In the genomic region with DNA sequence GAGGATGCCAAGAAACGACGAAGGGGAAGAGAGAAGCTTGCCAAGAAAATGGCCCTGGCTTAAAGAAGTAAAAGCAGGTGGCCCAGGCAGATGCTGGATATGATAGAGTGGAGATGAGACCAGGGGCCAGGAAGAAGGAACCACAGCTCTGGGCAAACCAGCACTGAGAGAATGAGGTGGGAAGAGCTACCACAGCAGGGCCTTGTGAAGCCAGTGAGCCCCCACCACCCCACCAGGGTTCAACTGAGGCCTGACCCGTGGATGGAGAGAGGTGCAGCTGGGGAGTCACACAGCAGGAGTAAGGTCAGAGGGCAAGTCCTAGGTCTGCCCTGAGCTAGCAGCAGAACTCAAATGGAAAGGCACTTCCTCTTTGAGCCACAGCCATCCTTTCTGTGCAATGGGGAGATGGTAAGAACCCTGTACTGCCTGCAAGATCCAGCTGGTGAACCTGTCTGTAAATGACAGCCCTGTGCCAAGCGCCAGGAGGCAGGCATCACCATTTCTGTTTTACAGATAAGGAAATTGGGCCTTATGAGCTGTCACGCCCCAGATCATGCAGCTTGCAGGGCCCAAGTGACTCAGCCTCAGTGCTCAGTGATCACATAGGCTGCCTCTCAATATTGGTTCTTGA, we compare ENCODE assay signal across 1 cellular context.
TF ChIP-seq lines count a peak whose summit lies in the region.

No MANE protein-coding gene starts in this region.

TF ChIP-seq in K562, 482 proteins besides CTCF, POLR2A, EP300 and RAD21 (continued from another document and continues in another):
- TF ChIP-seq, protein P1, sequence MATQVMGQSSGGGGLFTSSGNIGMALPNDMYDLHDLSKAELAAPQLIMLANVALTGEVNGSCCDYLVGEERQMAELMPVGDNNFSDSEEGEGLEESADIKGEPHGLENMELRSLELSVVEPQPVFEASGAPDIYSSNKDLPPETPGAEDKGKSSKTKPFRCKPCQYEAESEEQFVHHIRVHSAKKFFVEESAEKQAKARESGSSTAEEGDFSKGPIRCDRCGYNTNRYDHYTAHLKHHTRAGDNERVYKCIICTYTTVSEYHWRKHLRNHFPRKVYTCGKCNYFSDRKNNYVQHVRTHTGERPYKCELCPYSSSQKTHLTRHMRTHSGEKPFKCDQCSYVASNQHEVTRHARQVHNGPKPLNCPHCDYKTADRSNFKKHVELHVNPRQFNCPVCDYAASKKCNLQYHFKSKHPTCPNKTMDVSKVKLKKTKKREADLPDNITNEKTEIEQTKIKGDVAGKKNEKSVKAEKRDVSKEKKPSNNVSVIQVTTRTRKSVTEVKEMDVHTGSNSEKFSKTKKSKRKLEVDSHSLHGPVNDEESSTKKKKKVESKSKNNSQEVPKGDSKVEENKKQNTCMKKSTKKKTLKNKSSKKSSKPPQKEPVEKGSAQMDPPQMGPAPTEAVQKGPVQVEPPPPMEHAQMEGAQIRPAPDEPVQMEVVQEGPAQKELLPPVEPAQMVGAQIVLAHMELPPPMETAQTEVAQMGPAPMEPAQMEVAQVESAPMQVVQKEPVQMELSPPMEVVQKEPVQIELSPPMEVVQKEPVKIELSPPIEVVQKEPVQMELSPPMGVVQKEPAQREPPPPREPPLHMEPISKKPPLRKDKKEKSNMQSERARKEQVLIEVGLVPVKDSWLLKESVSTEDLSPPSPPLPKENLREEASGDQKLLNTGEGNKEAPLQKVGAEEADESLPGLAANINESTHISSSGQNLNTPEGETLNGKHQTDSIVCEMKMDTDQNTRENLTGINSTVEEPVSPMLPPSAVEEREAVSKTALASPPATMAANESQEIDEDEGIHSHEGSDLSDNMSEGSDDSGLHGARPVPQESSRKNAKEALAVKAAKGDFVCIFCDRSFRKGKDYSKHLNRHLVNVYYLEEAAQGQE (CRISPR knock-in tag; IDR thresholded peaks at IDR 0.05; ENCODE audit: low read depth): 0 out of 2 replicates have a peak, but pooled peaks have one; percentile 49
- TF ChIP-seq GTF2A2 (tag; IDR thresholded peaks at IDR 0.05) (no peak), DIDO1 (tag; IDR thresholded peaks at IDR 0.05; ENCODE audit: low read depth) (no peak), NFYB (IDR thresholded peaks at IDR 0.05; ENCODE audit: extremely low read depth, insufficient read length) (no peak), NR2F6 (CRISPR knock-in tag; IDR thresholded peaks at IDR 0.05) (no peak), NFXL1 (CRISPR knock-in tag; IDR thresholded peaks at IDR 0.05) (no peak), RBM22 (IDR thresholded peaks at IDR 0.05; ENCODE audit: low read depth, low read length, poor library complexity, severe bottlenecking) (no peak), GATA2 (CRISPR knock-in tag; IDR thresholded peaks at IDR 0.05) (peak; percentile 66), ZNF347 (CRISPR knock-in tag; IDR thresholded peaks at IDR 0.05; ENCODE audit: low read depth) (no peak), ARHGAP35 (IDR thresholded peaks at IDR 0.05; ENCODE audit: partially characterized antibody) (no peak), TCFL5 (CRISPR knock-in tag; conservative IDR thresholded peaks at IDR 0.05) (no peak), HEY1 (CRISPR knock-in tag; IDR thresholded peaks at IDR 0.05; ENCODE audit: borderline replicate concordance) (no peak), ATF7 (IDR thresholded peaks at IDR 0.05) (no peak), FOXK1 (CRISPR knock-in tag; IDR thresholded peaks at IDR 0.05; ENCODE audit: borderline replicate concordance) (no peak), RBM14 (IDR thresholded peaks at IDR 0.05; ENCODE audit: borderline replicate concordance, insufficient read depth, low read depth, low read length) (no peak), MYC (IDR thresholded peaks at IDR 0.05; ENCODE audit: low read depth, low read length) (no peak), MYC (CRISPR knock-in tag; IDR thresholded peaks at IDR 0.05; ENCODE audit: borderline replicate concordance, low read depth) (no peak), HDAC2 (IDR thresholded peaks at IDR 0.05) (peak; percentile 32; the same call in 1 of the 2 replicates), ZNF766 (CRISPR knock-in tag; conservative IDR thresholded peaks at IDR 0.05) (no peak), ZNF143 (CRISPR knock-in tag; IDR thresholded peaks at IDR 0.05) (no peak), ZNF778 (CRISPR knock-in tag; IDR thresholded peaks at IDR 0.05) (no peak), ZNF785 (CRISPR knock-in tag; IDR thresholded peaks at IDR 0.05) (no peak), ZNF174 (CRISPR knock-in tag; IDR thresholded peaks at IDR 0.05) (no peak), NUFIP1 (IDR thresholded peaks at IDR 0.05; ENCODE audit: partially characterized antibody) (no peak), SIX5 (IDR thresholded peaks at IDR 0.05; ENCODE audit: borderline replicate concordance in 1 of 2, insufficient read depth in 1 of 2, low read depth in 1 of 2, low read length in 2 of 2) (no peak), MAFK (IDR thresholded peaks at IDR 0.05; ENCODE audit: low read length) (no peak), ZNF444 (CRISPR knock-in tag; IDR thresholded peaks at IDR 0.05) (no peak), ESRRA (IDR thresholded peaks at IDR 0.05; ENCODE audit: borderline replicate concordance, low read depth) (peak; percentile 46; the same call in 1 of the 2 replicates), PTBP1 (IDR thresholded peaks at IDR 0.05; ENCODE audit: low read depth, low read length) (0 out of 2 replicates have a peak, but pooled peaks have one; percentile 56), NFIC (IDR thresholded peaks at IDR 0.05) (0 out of 2 replicates have a peak, but pooled peaks have one; percentile 4), ZNF311 (CRISPR knock-in tag; IDR thresholded peaks at IDR 0.05) (peak; percentile 55; the same call in 1 of the 2 replicates), OTX1 (CRISPR knock-in tag; IDR thresholded peaks at IDR 0.05) (peak; percentile 78; the same call in 1 of the 2 replicates), BCL6 (CRISPR knock-in tag; IDR thresholded peaks at IDR 0.05) (no peak), ZNF3 (CRISPR knock-in tag; IDR thresholded peaks at IDR 0.05) (no peak)
- TF ChIP-seq, protein P2, sequence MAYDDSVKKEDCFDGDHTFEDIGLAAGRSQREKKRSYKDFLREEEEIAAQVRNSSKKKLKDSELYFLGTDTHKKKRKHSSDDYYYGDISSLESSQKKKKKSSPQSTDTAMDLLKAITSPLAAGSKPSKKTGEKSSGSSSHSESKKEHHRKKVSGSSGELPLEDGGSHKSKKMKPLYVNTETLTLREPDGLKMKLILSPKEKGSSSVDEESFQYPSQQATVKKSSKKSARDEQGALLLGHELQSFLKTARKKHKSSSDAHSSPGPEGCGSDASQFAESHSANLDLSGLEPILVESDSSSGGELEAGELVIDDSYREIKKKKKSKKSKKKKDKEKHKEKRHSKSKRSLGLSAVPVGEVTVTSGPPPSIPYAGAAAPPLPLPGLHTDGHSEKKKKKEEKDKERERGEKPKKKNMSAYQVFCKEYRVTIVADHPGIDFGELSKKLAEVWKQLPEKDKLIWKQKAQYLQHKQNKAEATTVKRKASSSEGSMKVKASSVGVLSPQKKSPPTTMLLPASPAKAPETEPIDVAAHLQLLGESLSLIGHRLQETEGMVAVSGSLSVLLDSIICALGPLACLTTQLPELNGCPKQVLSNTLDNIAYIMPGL (CRISPR knock-in tag; IDR thresholded peaks at IDR 0.05): no peak
- TF ChIP-seq, protein P3, sequence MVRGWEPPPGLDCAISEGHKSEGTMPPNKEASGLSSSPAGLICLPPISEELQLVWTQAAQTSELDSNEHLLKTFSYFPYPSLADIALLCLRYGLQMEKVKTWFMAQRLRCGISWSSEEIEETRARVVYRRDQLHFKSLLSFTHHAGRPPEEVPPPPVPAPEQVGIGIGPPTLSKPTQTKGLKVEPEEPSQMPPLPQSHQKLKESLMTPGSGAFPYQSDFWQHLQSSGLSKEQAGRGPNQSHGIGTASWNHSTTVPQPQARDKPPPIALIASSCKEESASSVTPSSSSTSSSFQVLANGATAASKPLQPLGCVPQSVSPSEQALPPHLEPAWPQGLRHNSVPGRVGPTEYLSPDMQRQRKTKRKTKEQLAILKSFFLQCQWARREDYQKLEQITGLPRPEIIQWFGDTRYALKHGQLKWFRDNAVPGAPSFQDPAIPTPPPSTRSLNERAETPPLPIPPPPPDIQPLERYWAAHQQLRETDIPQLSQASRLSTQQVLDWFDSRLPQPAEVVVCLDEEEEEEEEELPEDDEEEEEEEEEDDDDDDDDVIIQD (CRISPR knock-in tag; IDR thresholded peaks at IDR 0.05): no peak
- TF ChIP-seq, protein P4, sequence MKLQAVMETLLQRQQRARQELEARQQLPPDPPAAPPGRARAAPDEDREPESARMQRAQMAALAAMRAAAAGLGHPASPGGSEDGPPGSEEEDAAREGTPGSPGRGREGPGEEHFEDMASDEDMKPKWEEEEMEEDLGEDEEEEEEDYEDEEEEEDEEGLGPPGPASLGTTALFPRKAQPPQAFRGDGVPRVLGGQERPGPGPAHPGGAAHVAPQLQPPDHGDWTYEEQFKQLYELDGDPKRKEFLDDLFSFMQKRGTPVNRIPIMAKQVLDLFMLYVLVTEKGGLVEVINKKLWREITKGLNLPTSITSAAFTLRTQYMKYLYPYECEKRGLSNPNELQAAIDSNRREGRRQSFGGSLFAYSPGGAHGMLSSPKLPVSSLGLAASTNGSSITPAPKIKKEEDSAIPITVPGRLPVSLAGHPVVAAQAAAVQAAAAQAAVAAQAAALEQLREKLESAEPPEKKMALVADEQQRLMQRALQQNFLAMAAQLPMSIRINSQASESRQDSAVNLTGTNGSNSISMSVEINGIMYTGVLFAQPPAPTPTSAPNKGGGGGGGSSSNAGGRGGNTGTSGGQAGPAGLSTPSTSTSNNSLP (IDR thresholded peaks at IDR 0.05; ENCODE audit: borderline replicate concordance, low read depth, low read length): no peak
- TF ChIP-seq, protein P5, sequence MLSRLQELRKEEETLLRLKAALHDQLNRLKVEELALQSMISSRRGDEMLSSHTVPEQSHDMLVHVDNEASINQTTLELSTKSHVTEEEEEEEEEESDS (CRISPR knock-in tag; IDR thresholded peaks at IDR 0.05): no peak
- TF ChIP-seq, protein P6, sequence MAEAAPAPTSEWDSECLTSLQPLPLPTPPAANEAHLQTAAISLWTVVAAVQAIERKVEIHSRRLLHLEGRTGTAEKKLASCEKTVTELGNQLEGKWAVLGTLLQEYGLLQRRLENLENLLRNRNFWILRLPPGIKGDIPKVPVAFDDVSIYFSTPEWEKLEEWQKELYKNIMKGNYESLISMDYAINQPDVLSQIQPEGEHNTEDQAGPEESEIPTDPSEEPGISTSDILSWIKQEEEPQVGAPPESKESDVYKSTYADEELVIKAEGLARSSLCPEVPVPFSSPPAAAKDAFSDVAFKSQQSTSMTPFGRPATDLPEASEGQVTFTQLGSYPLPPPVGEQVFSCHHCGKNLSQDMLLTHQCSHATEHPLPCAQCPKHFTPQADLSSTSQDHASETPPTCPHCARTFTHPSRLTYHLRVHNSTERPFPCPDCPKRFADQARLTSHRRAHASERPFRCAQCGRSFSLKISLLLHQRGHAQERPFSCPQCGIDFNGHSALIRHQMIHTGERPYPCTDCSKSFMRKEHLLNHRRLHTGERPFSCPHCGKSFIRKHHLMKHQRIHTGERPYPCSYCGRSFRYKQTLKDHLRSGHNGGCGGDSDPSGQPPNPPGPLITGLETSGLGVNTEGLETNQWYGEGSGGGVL (CRISPR knock-in tag; IDR thresholded peaks at IDR 0.05): no peak
- TF ChIP-seq, protein P7, sequence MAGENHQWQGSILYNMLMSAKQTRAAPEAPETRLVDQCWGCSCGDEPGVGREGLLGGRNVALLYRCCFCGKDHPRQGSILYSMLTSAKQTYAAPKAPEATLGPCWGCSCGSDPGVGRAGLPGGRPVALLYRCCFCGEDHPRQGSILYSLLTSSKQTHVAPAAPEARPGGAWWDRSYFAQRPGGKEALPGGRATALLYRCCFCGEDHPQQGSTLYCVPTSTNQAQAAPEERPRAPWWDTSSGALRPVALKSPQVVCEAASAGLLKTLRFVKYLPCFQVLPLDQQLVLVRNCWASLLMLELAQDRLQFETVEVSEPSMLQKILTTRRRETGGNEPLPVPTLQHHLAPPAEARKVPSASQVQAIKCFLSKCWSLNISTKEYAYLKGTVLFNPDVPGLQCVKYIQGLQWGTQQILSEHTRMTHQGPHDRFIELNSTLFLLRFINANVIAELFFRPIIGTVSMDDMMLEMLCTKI (IDR thresholded peaks at IDR 0.05; ENCODE audit: partially characterized antibody): no peak
- TF ChIP-seq, protein P8, sequence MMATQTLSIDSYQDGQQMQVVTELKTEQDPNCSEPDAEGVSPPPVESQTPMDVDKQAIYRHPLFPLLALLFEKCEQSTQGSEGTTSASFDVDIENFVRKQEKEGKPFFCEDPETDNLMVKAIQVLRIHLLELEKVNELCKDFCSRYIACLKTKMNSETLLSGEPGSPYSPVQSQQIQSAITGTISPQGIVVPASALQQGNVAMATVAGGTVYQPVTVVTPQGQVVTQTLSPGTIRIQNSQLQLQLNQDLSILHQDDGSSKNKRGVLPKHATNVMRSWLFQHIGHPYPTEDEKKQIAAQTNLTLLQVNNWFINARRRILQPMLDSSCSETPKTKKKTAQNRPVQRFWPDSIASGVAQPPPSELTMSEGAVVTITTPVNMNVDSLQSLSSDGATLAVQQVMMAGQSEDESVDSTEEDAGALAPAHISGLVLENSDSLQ (IDR thresholded peaks at IDR 0.05): peak; percentile 74; the same call in 1 of the 2 replicates
- TF ChIP-seq, protein P9, sequence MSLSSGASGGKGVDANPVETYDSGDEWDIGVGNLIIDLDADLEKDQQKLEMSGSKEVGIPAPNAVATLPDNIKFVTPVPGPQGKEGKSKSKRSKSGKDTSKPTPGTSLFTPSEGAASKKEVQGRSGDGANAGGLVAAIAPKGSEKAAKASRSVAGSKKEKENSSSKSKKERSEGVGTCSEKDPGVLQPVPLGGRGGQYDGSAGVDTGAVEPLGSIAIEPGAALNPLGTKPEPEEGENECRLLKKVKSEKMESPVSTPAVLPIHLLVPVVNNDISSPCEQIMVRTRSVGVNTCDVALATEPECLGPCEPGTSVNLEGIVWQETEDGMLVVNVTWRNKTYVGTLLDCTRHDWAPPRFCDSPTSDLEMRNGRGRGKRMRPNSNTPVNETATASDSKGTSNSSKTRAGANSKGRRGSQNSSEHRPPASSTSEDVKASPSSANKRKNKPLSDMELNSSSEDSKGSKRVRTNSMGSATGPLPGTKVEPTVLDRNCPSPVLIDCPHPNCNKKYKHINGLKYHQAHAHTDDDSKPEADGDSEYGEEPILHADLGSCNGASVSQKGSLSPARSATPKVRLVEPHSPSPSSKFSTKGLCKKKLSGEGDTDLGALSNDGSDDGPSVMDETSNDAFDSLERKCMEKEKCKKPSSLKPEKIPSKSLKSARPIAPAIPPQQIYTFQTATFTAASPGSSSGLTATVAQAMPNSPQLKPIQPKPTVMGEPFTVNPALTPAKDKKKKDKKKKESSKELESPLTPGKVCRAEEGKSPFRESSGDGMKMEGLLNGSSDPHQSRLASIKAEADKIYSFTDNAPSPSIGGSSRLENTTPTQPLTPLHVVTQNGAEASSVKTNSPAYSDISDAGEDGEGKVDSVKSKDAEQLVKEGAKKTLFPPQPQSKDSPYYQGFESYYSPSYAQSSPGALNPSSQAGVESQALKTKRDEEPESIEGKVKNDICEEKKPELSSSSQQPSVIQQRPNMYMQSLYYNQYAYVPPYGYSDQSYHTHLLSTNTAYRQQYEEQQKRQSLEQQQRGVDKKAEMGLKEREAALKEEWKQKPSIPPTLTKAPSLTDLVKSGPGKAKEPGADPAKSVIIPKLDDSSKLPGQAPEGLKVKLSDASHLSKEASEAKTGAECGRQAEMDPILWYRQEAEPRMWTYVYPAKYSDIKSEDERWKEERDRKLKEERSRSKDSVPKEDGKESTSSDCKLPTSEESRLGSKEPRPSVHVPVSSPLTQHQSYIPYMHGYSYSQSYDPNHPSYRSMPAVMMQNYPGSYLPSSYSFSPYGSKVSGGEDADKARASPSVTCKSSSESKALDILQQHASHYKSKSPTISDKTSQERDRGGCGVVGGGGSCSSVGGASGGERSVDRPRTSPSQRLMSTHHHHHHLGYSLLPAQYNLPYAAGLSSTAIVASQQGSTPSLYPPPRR (CRISPR knock-in tag; IDR thresholded peaks at IDR 0.05; ENCODE audit: borderline replicate concordance): no peak
